ENCODE assay signal across 25 cellular contexts in genomic region chr17:34714475-34715410, GRCh38.
"Had no signal": no experiment of that assay in that cellular context is flagged by ENCODE, and none has a peak within 500 bp of the region (broad histone marks: within the 10 kb centered on the region; RNA-seq: fewer than 3 reads in every experiment).

No MANE protein-coding gene starts in this region.

- H3K4me1 ChIP-seq: heart right ventricle, lower lobe of right lung, right atrium auricular region, right lobe of liver, tibial nerve, upper lobe of left lung had no signal

- H3K27ac ChIP-seq: heart right ventricle, hepatocyte, lower lobe of right lung, right atrium auricular region, right lobe of liver, tibial nerve, upper lobe of left lung had no signal

- H3K27me3 Mint-ChIP-seq: progenitor cell of endocrine pancreas had no signal

- H3K4me1 Mint-ChIP-seq: natural killer cell; nephron progenitor cell; stimulated activated memory B cell treated with anti-CD40 and anti-IgM and Interleukin-4, amounts not matched to agents 10 μg/mL and 1 μg/mL and 100 μg/mL, for 72 hours; stimulated activated naive CD8-positive, alpha-beta T cell treated with anti-CD3 and anti-CD28 coated beads, Interleukin-15, amount 100 ng/mL, for 72 hours had no signal

- H3K27me3 ChIP-seq: hepatocyte, right atrium auricular region, right lobe of liver, tibial nerve, upper lobe of left lung had no signal

- H3K4me3 Mint-ChIP-seq: natural killer cell; nephron progenitor cell; stimulated activated memory B cell treated with anti-CD40 and anti-IgM and Interleukin-4, amounts not matched to agents 10 μg/mL and 1 μg/mL and 100 μg/mL, for 72 hours; stimulated activated naive CD8-positive, alpha-beta T cell treated with anti-CD3 and anti-CD28 coated beads, Interleukin-15, amount 100 ng/mL, for 72 hours had no signal

- DNase-seq: heart right ventricle; kidney glomerular epithelial cell; left cardiac atrium; lower lobe of right lung; mammary epithelial cell; mesenchymal stem cell; natural killer cell; nephron progenitor cell; nucleus accumbens; stimulated activated CD4-positive, alpha-beta T cell treated with anti-CD3 and anti-CD28 coated beads, Interleukin-1b, Interleukin-23, amount 100 ng/mL, for 48 hours; stimulated activated CD4-positive, alpha-beta T cell treated with anti-CD3 and anti-CD28 coated beads, Interleukin-2, amount 100 ng/mL, for 48 hours; stimulated activated CD4-positive, alpha-beta T cell treated with anti-CD3 and anti-CD28 coated beads, Interleukin-4, amount 100 ng/mL, for 4 hours; stimulated activated CD8-positive, alpha-beta memory T cell treated with anti-CD3 and anti-CD28 coated beads, Interleukin-4, amount 100 ng/mL, for 48 hours; stimulated activated naive CD4-positive, alpha-beta T cell treated with Interleukin-2 at 50 U/mL for 16 hours; stimulated activated naive CD8-positive, alpha-beta T cell treated with anti-CD3 and anti-CD28 coated beads, Interleukin-15, amount 100 ng/mL, for 72 hours; substantia nigra; upper lobe of left lung had no signal

- ATAC-seq: heart right ventricle; left cardiac atrium; left lobe of liver; lower lobe of right lung; natural killer cell; right lobe of liver; stimulated activated memory B cell treated with anti-CD40 and anti-IgM and Interleukin-4, amounts not matched to agents 10 μg/mL and 1 μg/mL and 100 μg/mL, for 72 hours; stimulated activated naive CD8-positive, alpha-beta T cell treated with anti-CD3 and anti-CD28 coated beads, Interleukin-15, amount 100 ng/mL, for 72 hours had no signal

- H2AFZ ChIP-seq: hepatocyte had no signal

- H3K4me2 ChIP-seq: hepatocyte, smooth muscle cell had no signal

- H3K9me3 Mint-ChIP-seq: nephron progenitor cell; stimulated activated memory B cell treated with anti-CD40 and anti-IgM and Interleukin-4, amounts not matched to agents 10 μg/mL and 1 μg/mL and 100 μg/mL, for 72 hours; stimulated activated naive CD8-positive, alpha-beta T cell treated with anti-CD3 and anti-CD28 coated beads, Interleukin-15, amount 100 ng/mL, for 72 hours had no signal

- H3K79me2 ChIP-seq: hepatocyte had no signal

- H3K27ac Mint-ChIP-seq: natural killer cell; nephron progenitor cell; progenitor cell of endocrine pancreas; stimulated activated memory B cell treated with anti-CD40 and anti-IgM and Interleukin-4, amounts not matched to agents 10 μg/mL and 1 μg/mL and 100 μg/mL, for 72 hours; stimulated activated naive CD8-positive, alpha-beta T cell treated with anti-CD3 and anti-CD28 coated beads, Interleukin-15, amount 100 ng/mL, for 72 hours had no signal

- H3K36me3 ChIP-seq: heart right ventricle, lower lobe of right lung, right atrium auricular region, right lobe of liver, tibial nerve, upper lobe of left lung had no signal

- H3K9me3 ChIP-seq: heart right ventricle, lower lobe of right lung, right atrium auricular region, right lobe of liver, tibial nerve, upper lobe of left lung had no signal

- H3K4me3 ChIP-seq: heart right ventricle, hepatocyte, lower lobe of right lung, right atrium auricular region, right lobe of liver, smooth muscle cell, tibial nerve, upper lobe of left lung had no signal

- H3K36me3 Mint-ChIP-seq: natural killer cell; stimulated activated memory B cell treated with anti-CD40 and anti-IgM and Interleukin-4, amounts not matched to agents 10 μg/mL and 1 μg/mL and 100 μg/mL, for 72 hours had no signal
